15 cellular contexts compared by ENCODE assay signal in the genomic region with DNA sequence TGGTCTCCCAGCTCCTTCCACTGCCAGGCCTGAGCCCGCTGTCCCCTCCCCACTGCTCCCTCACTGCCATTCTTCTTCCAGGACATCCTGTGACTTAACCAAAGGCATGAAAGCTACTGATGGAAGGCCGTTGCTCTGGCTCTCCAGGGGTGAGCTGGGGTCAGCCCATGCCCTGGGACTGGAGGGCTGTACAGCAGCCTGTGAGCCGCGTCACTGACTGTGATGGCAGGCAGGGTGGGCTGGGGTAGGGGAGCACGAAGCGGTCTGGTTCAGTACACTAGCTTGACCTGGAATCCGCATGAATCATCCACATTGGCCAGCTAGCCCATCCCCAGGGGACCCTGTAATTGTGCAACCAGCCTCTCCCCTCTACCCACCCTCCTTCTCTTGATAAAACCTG. TPM values are rescaled to one million over a fixed set of nuclear protein-coding genes. Genes with fewer than 3 reads are reported as not detected.
DNase-seq lines count a peak whose midpoint lies in the region; ATAC-seq and TF ChIP-seq lines count a peak whose summit lies in the region.
"Had no signal": no experiment of that assay in that cellular context is flagged by ENCODE, and none has a peak within 500 bp of the region (broad histone marks: within the 10 kb centered on the region; RNA-seq: fewer than 3 reads in every experiment).

No MANE protein-coding gene starts in this region.

- no peak overlapping the region for H3K4me3 ChIP-seq in osteoblast (ENCODE audit: insufficient read depth, low read length)
- H3K4me3 ChIP-seq in upper lobe of left lung = no peak overlapping the region

- H3K4me3 Mint-ChIP-seq in WTC11 = no peak overlapping the region
- H3K4me3 Mint-ChIP-seq: activated T-cell treated with anti-CD3 and anti-CD28 coated beads, Interleukin-2, amount 50 U/mL, for 24 hours had no signal

- H3K27ac ChIP-seq in angular gyrus (ENCODE audit: low read depth, low read length) (peak overlapping the region; percentile 92), osteoblast (ENCODE audit: low read depth, low read length) (peak overlapping the region; percentile 25), upper lobe of left lung (peak overlapping the region in 3 of 4 donors; percentile 30 to 48 (median 43))
- H3K27ac ChIP-seq: foreskin keratinocyte had no signal

- H3K9me3 ChIP-seq in osteoblast (ENCODE audit: low read depth, low read length) = no peaks in the 10 kb centered on the region
- no peaks in the 10 kb centered on the region for H3K9me3 ChIP-seq in upper lobe of left lung

- H3K4me1 Mint-ChIP-seq in WTC11 = peaks cover 46% of the 10 kb centered on the region

- intact Hi-C loops in Right ventricle myocardium inferior (cut with DNase I) = loop anchor here (2.0 kb wide), 1 partner anchor 31 kb away; a partner anchor contains a TSS

- H3K4me1 ChIP-seq in osteoblast (ENCODE audit: insufficient read depth, low read length) (peaks cover 47% of the 10 kb centered on the region), upper lobe of left lung (peaks cover 8 to 20% (median 16%) of the 10 kb centered on the region in 4 donors)
- H3K4me1 ChIP-seq: foreskin keratinocyte had no signal

- WGBS in upper lobe of left lung, 2 donors = 75 to 89% methylated on average over 4 to 7 of the region's 7 CpGs

- H3K27ac Mint-ChIP-seq in WTC11 = no peak overlapping the region
- H3K27ac Mint-ChIP-seq: activated T-cell treated with anti-CD3 and anti-CD28 coated beads, Interleukin-2, amount 50 U/mL, for 24 hours had no signal

- CTCF ChIA-PET in WTC11 (lab: Charles Lee) = interaction anchor here (0.9 to 1.6 kb wide), 6 partner anchors 21 to 99 kb away, joined by 3 to 7 read pairs (median 5); no protein-coding TSS in a partner anchor

- no peak for TF ChIP-seq EP300 in upper lobe of left lung (IDR thresholded peaks at IDR 0.05)

- no peak overlapping the region for H3K4me2 ChIP-seq in osteoblast (ENCODE audit: insufficient read depth, low read length)

- peaks cover 10% of the 10 kb centered on the region; the same call in 1 of the 2 replicates for H3K9me3 Mint-ChIP-seq in WTC11

- H3K27me3 Mint-ChIP-seq in WTC11 (ENCODE audit: low read depth) = no peaks in the 10 kb centered on the region

- DNase-seq in Right ventricle myocardium inferior (ENCODE audit: missing footprints) = peak; percentile 94
- peak; percentile 83 for DNase-seq in osteoblast (ENCODE audit: insufficient read length, low spot score, missing footprints)
- peak in 1 of 2 donors; percentile 29 for DNase-seq in upper lobe of left lung
- DNase-seq in UCSD-AML1 (lab: John Stamatoyannopoulos, UW; ENCODE audit: unreplicated experiment) = no peak
- DNase-seq in stimulated activated naive CD8-positive, alpha-beta T cell treated with anti-CD3 and anti-CD28 coated beads, Interleukin-15, Interleukin-2, amounts not matched to agents 100 U/mL and 50 U/mL, for 24 hours = no peak
- no peak for DNase-seq in WTC11 (ENCODE audit: low spot score)
- DNase-seq in inferior parietal cortex (ENCODE audit: extremely low spot score) = no peak
- DNase-seq: activated T-cell treated with anti-CD3 and anti-CD28 coated beads, Interleukin-2, amount 50 U/mL, for 24 hours; cerebellar nuclear complex; foreskin keratinocyte; Karpas-422; NCI-H187 treated with DMSO at 0.1 percent for 48 hours; stimulated activated CD4-positive, alpha-beta T cell treated with anti-CD3 and anti-CD28 coated beads, Interleukin-2, amount 100 ng/mL, for 24 hours; stimulated activated naive CD4-positive, alpha-beta T cell treated with Interleukin-2 at 50 U/mL for 16 hours had no signal

- TF ChIP-seq POLR2A in upper lobe of left lung (IDR thresholded peaks at IDR 0.05) = no peak

- POLR2A ChIA-PET in WTC11 (lab: Charles Lee) = interaction anchor here (0.9 kb wide), 1 partner anchor 19 kb away, joined by 3 read pairs; no protein-coding TSS in a partner anchor

- no peaks in the 10 kb centered on the region for H4K20me1 ChIP-seq in osteoblast (ENCODE audit: insufficient read depth, low read length)

- H3K27me3 ChIP-seq in osteoblast (ENCODE audit: insufficient read depth, low read length) = no peaks in the 10 kb centered on the region
- H3K27me3 ChIP-seq in upper lobe of left lung = no peaks in the 10 kb centered on the region

- H2AFZ ChIP-seq in osteoblast (ENCODE audit: low read length) = no peak overlapping the region

- TF ChIP-seq CTCF in osteoblast (IDR thresholded peaks at IDR 0.05; ENCODE audit: extremely low read depth, low read depth, low read length) (no peak), upper lobe of left lung (IDR thresholded peaks at IDR 0.05) (no peak), WTC11 (IDR thresholded peaks at IDR 0.05) (no peak)

- peaks cover 19% of the 10 kb centered on the region for H3K79me2 ChIP-seq in osteoblast (ENCODE audit: insufficient read depth, low read length)

- H3K36me3 ChIP-seq in osteoblast (ENCODE audit: insufficient read depth, low read length) (no peaks in the 10 kb centered on the region), upper lobe of left lung (no peaks in the 10 kb centered on the region)

- ATAC-seq in Right ventricle myocardium inferior (peak; percentile 91), upper lobe of left lung (ENCODE audit: low FRiP score in 2 of 2) (peak in 1 of 2 donors; percentile 93), WTC11 (no peak)
- ATAC-seq in stimulated activated naive CD8-positive, alpha-beta T cell treated with anti-CD3 and anti-CD28 coated beads, Interleukin-15, Interleukin-2, amounts not matched to agents 100 U/mL and 50 U/mL, for 24 hours = no peak
- ATAC-seq: foreskin keratinocyte had no signal

- no peaks in the 10 kb centered on the region for H3K36me3 Mint-ChIP-seq in WTC11

TF ChIP-seq in WTC11, 78 proteins besides CTCF, POLR2A, EP300 and RAD21:
- TF ChIP-seq, protein P1, sequence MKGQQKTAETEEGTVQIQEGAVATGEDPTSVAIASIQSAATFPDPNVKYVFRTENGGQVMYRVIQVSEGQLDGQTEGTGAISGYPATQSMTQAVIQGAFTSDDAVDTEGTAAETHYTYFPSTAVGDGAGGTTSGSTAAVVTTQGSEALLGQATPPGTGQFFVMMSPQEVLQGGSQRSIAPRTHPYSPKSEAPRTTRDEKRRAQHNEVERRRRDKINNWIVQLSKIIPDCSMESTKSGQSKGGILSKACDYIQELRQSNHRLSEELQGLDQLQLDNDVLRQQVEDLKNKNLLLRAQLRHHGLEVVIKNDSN (CRISPR knock-in tag; IDR thresholded peaks at IDR 0.05) = no peak
- no peak for TF ChIP-seq EMX1 (CRISPR knock-in tag; IDR thresholded peaks at IDR 0.05)
- TF ChIP-seq ZNF416 (CRISPR knock-in tag; IDR thresholded peaks at IDR 0.05) = no peak
- TF ChIP-seq, protein P2, sequence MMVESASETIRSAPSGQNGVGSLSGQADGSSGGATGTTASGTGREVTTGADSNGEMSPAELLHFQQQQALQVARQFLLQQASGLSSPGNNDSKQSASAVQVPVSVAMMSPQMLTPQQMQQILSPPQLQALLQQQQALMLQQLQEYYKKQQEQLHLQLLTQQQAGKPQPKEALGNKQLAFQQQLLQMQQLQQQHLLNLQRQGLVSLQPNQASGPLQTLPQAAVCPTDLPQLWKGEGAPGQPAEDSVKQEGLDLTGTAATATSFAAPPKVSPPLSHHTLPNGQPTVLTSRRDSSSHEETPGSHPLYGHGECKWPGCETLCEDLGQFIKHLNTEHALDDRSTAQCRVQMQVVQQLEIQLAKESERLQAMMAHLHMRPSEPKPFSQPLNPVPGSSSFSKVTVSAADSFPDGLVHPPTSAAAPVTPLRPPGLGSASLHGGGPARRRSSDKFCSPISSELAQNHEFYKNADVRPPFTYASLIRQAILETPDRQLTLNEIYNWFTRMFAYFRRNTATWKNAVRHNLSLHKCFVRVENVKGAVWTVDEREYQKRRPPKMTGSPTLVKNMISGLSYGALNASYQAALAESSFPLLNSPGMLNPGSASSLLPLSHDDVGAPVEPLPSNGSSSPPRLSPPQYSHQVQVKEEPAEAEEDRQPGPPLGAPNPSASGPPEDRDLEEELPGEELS (CRISPR knock-in tag; IDR thresholded peaks at IDR 0.05) = no peak
- TF ChIP-seq CREM (CRISPR knock-in tag; IDR thresholded peaks at IDR 0.05) = no peak
- no peak for TF ChIP-seq ZNF121 (CRISPR knock-in tag; IDR thresholded peaks at IDR 0.05)
- TF ChIP-seq, protein P3, sequence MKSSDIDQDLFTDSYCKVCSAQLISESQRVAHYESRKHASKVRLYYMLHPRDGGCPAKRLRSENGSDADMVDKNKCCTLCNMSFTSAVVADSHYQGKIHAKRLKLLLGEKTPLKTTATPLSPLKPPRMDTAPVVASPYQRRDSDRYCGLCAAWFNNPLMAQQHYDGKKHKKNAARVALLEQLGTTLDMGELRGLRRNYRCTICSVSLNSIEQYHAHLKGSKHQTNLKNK (CRISPR knock-in tag; IDR thresholded peaks at IDR 0.05) = no peak
- TF ChIP-seq NFE2L1 (CRISPR knock-in tag; IDR thresholded peaks at IDR 0.05) = no peak
- no peak for TF ChIP-seq NR1H2 (CRISPR knock-in tag; IDR thresholded peaks at IDR 0.05)
- TF ChIP-seq SMAD3 (CRISPR knock-in tag; IDR thresholded peaks at IDR 0.05; ENCODE audit: borderline replicate concordance) = no peak

RNA-seq across cellular contexts. Expression of a gene that starts 30.8 kb away (rescaled TPM):
- 8.5 TPM for total RNA-seq in Right ventricle myocardium inferior
- total RNA-seq in osteoblast = 10.5 and 14.1 TPM in 2 replicates
- total RNA-seq in upper lobe of left lung = 1 to 10 TPM in 5 of 6 donors, under 1 TPM in 1; 0.79 to 9.0 (median 2.0) TPM
- 3.5 to 4.9 TPM (median 3.6 TPM) in 3 replicates for total RNA-seq in WTC11 (2021)

Comparison
In these comparisons a context has a peak if more than half of its experiments do, and no peak if none do; other contexts are left out.
1. H3K27ac ChIP-seq: peak in every context shown above with its lines; median percentile 92 in angular gyrus; 43 in upper lobe of left lung; 25 in osteoblast.
2. DNase-seq: peak in Right ventricle myocardium inferior (single experiment) and osteoblast (single experiment); none in UCSD-AML1 (single experiment), stimulated activated naive CD8-positive, alpha-beta T cell treated with anti-CD3 and anti-CD28 coated beads, Interleukin-15, Interleukin-2, amounts not matched to agents 100 U/mL and 50 U/mL, for 24 hours (single experiment), WTC11 (single experiment) and inferior parietal cortex (single experiment).